In the genomic region with DNA sequence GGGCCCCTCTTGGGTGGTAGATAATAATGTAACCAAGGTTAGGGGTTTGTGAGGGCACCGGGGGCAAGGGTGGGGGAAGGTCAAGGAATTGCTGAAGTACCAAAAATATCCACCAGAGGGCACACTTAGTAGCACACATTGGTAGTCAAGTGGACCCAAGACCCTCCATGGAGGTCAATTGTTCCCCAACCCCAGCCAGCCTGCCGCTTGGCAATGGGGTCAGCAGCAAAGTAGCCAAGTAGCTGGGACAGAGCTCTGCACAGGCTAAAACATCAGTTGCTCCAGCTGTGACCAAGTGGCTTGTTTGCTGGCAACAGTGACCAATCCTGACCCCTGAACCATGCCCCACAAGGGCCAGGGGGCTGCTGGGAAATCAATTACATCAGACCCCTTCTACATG, we compare ENCODE assay signal across 9 cellular contexts.
DNase-seq lines count a peak whose midpoint lies in the region; ATAC-seq and TF ChIP-seq lines count a peak whose summit lies in the region.
"Had no signal": no experiment of that assay in that cellular context is flagged by ENCODE, and none has a peak within 500 bp of the region (broad histone marks: within the 10 kb centered on the region; RNA-seq: fewer than 3 reads in every experiment).

No MANE protein-coding gene starts in this region.

- intact Hi-C loops in OCI-LY7 (cut with micrococcal nuclease; ENCODE audit: unreplicated experiment): loop anchor here (1.0 kb wide), 2 partner anchors 170 to 184 kb away; no protein-coding TSS in a partner anchor
- intact Hi-C loops in heart right ventricle (cut with DNase I): loop anchor here (1.0 to 5.0 kb wide), 8 partner anchors 79 to 184 kb away; a partner anchor contains a TSS
- intact Hi-C loops in sigmoid colon (cut with DNase I): loop anchor here (5.0 to 10.0 kb wide), 3 partner anchors 92 to 184 kb away; no protein-coding TSS in a partner anchor

- no peaks in the 10 kb centered on the region for H3K27me3 Mint-ChIP-seq in activated naive CD4-positive, alpha-beta T cell treated with anti-CD3 and anti-CD28 coated beads, Interleukin-2, amount 10 ng/mL, durations not matched to agents 7 days and 5 days

- H3K9me3 ChIP-seq in OCI-LY7 (ENCODE audit: low read length) (no peaks in the 10 kb centered on the region), heart right ventricle (no peaks in the 10 kb centered on the region), sigmoid colon (no peaks in the 10 kb centered on the region)

- POLR2A ChIA-PET in OCI-LY7 (lab: Charles Lee): no interaction called here

- no peak overlapping the region for H3K27ac Mint-ChIP-seq in activated naive CD4-positive, alpha-beta T cell treated with anti-CD3 and anti-CD28 coated beads, Interleukin-2, amount 10 ng/mL, durations not matched to agents 7 days and 5 days
- H3K27ac Mint-ChIP-seq: T-helper 1 cell treated with Interleukin-12 subunit alpha and Interleukin-12 subunit beta and Interleukin-4 antibody, amounts not matched to agents 30 μg/mL and 1 μg/mL, for 36 hours had no signal

- TF ChIP-seq CTCF in OCI-LY7 (conservative IDR thresholded peaks at IDR 0.05; ENCODE audit: low read length) (peak; percentile 83), heart right ventricle (IDR thresholded peaks at IDR 0.05) (peak; percentile 63 to 89 (median 84)), sigmoid colon (IDR thresholded peaks at IDR 0.05) (peak; percentile 37 to 85 (median 68))

- no peaks in the 10 kb centered on the region for H3K4me1 Mint-ChIP-seq in activated naive CD4-positive, alpha-beta T cell treated with anti-CD3 and anti-CD28 coated beads, Interleukin-2, amount 10 ng/mL, durations not matched to agents 7 days and 5 days

- H3K4me3 ChIP-seq in OCI-LY7 (ENCODE audit: low read depth, low read length, poor library complexity, severe bottlenecking): no peak overlapping the region
- H3K4me3 ChIP-seq in heart right ventricle: no peak overlapping the region
- H3K4me3 ChIP-seq in sigmoid colon: no peak overlapping the region

- H3K4me2 ChIP-seq in OCI-LY7 (ENCODE audit: low read length): no peak overlapping the region

- peak; percentile 59 for DNase-seq in CD1c-positive myeloid dendritic cell (ENCODE audit: extremely low spot score)
- peak; percentile 59 for DNase-seq in OCI-LY7 (ENCODE audit: low spot score)
- peak; percentile 57 for DNase-seq in activated naive CD4-positive, alpha-beta T cell treated with anti-CD3 and anti-CD28 coated beads, Interleukin-2, amount 10 ng/mL, durations not matched to agents 7 days and 5 days
- no peak for DNase-seq in heart right ventricle
- DNase-seq in sigmoid colon: peak; percentile 35

- WGBS in heart right ventricle, 2 donors: 33 to 44% methylated on average over 2 of the region's 2 CpGs
- WGBS in sigmoid colon, 2 donors: 20 to 36% methylated on average over 2 of the region's 2 CpGs

- H2AFZ ChIP-seq in OCI-LY7 (ENCODE audit: low read length): no peak overlapping the region

- H3K4me3 Mint-ChIP-seq in activated naive CD4-positive, alpha-beta T cell treated with anti-CD3 and anti-CD28 coated beads, Interleukin-2, amount 10 ng/mL, durations not matched to agents 7 days and 5 days: no peak overlapping the region
- H3K4me3 Mint-ChIP-seq: T-helper 1 cell treated with Interleukin-12 subunit alpha and Interleukin-12 subunit beta and Interleukin-4 antibody, amounts not matched to agents 30 μg/mL and 1 μg/mL, for 36 hours had no signal

- H3K36me3 Mint-ChIP-seq in activated naive CD4-positive, alpha-beta T cell treated with anti-CD3 and anti-CD28 coated beads, Interleukin-2, amount 10 ng/mL, durations not matched to agents 7 days and 5 days: no peaks in the 10 kb centered on the region

- no peaks in the 10 kb centered on the region for H3K79me2 ChIP-seq in OCI-LY7 (ENCODE audit: insufficient read depth, low read depth, low read length)

- no peaks in the 10 kb centered on the region for H4K20me1 ChIP-seq in OCI-LY7 (ENCODE audit: insufficient read depth, low read length)

- BruUV-seq in OCI-LY7 (replicated peaks; lab: Mats Ljungman, UMichigan): no TSS peak

- ATAC-seq in GM18511 (IDR thresholded peaks at IDR 0.05; ENCODE audit: unreplicated experiment) (peak; percentile 75), heart right ventricle (peak in 3 of 8 donors; percentile 37 to 60 (median 45)), HG03439 (IDR thresholded peaks at IDR 0.05; ENCODE audit: unreplicated experiment) (no peak), GM21825 (IDR thresholded peaks at IDR 0.05; ENCODE audit: unreplicated experiment) (no peak)

- H3K9me3 Mint-ChIP-seq in activated naive CD4-positive, alpha-beta T cell treated with anti-CD3 and anti-CD28 coated beads, Interleukin-2, amount 10 ng/mL, durations not matched to agents 7 days and 5 days: no peaks in the 10 kb centered on the region
- H3K9me3 Mint-ChIP-seq: T-helper 1 cell treated with Interleukin-12 subunit alpha and Interleukin-12 subunit beta and Interleukin-4 antibody, amounts not matched to agents 30 μg/mL and 1 μg/mL, for 36 hours had no signal

- CTCF ChIA-PET in OCI-LY7 (lab: Charles Lee; ENCODE audit: unreplicated experiment): no interaction called here
- CTCF ChIA-PET in activated naive CD4-positive, alpha-beta T cell treated with anti-CD3 and anti-CD28 coated beads, Interleukin-2, amount 10 ng/mL, durations not matched to agents 7 days and 5 days (lab: Charles Lee): interaction anchor here (0.6 to 4.8 kb wide), 9 partner anchors 11 to 692 kb away, joined by 3 to 41 read pairs (median 3); no protein-coding TSS in a partner anchor

- H3K36me3 ChIP-seq in OCI-LY7 (ENCODE audit: insufficient read depth, low read length): no peaks in the 10 kb centered on the region
- peaks cover 0 to 20% (median 0%) of the 10 kb centered on the region in 9 donors for H3K36me3 ChIP-seq in heart right ventricle
- H3K36me3 ChIP-seq in sigmoid colon: peaks cover 0 to 12% (median 0%) of the 10 kb centered on the region in 4 donors

- H3K27ac ChIP-seq in OCI-LY7 (ENCODE audit: low read depth, low read length, poor library complexity, severe bottlenecking) (no peak overlapping the region), heart right ventricle (no peak overlapping the region), sigmoid colon (no peak overlapping the region)

- TF ChIP-seq EP300 in sigmoid colon (IDR thresholded peaks at IDR 0.05): no peak

- no peaks in the 10 kb centered on the region for H3K27me3 ChIP-seq in heart right ventricle
- H3K27me3 ChIP-seq in sigmoid colon: no peaks in the 10 kb centered on the region

- no peaks in the 10 kb centered on the region for H3K4me1 ChIP-seq in OCI-LY7 (ENCODE audit: insufficient read depth, low read length, poor library complexity, severe bottlenecking)
- H3K4me1 ChIP-seq in heart right ventricle: peaks cover 0 to 14% (median 8%) of the 10 kb centered on the region in 9 donors
- no peaks in the 10 kb centered on the region for H3K4me1 ChIP-seq in sigmoid colon

- H3K9me2 ChIP-seq in OCI-LY7 (ENCODE audit: insufficient read depth, low read length): no peaks in the 10 kb centered on the region

- TF ChIP-seq POLR2A in sigmoid colon (IDR thresholded peaks at IDR 0.05): no peak

Comparison
In these comparisons a context has a peak if more than half of its experiments do, and no peak if none do; other contexts are left out.
1. DNase-seq: peak in CD1c-positive myeloid dendritic cell (single experiment), OCI-LY7 (single experiment), activated naive CD4-positive, alpha-beta T cell treated with anti-CD3 and anti-CD28 coated beads, Interleukin-2, amount 10 ng/mL, durations not matched to agents 7 days and 5 days (single experiment) and sigmoid colon (single experiment); none in heart right ventricle (0 of 2).
2. Peak in every context shown above with its lines, with median percentiles within 50 percentile points of each other: CTCF ChIP-seq.